Comparison of ENCODE assay signal across 28 cellular contexts in genomic region chr7:82078807-82079206, GRCh38.
"Had no signal": no experiment of that assay in that cellular context is flagged by ENCODE, and none has a peak within 500 bp of the region (broad histone marks: within the 10 kb centered on the region; RNA-seq: fewer than 3 reads in every experiment).

No MANE protein-coding gene starts in this region.

- H2AFZ ChIP-seq: PC-9 had no signal

- H3K9me3 ChIP-seq: ascending aorta, body of pancreas had no signal

- H3K27ac ChIP-seq: ascending aorta, body of pancreas, coronary artery, PC-9 had no signal

- DNase-seq: activated B cell treated with CpG ODN at 0.5 μM for 24 hours; activated CD4-positive, alpha-beta T cell treated with anti-CD3 and anti-CD28 coated beads for 1 hour; activated CD4-positive, alpha-beta T cell treated with anti-CD3 and anti-CD28 coated beads, Interleukin-2, amount 10 ng/mL, durations not matched to agents 24 days and 14 days; activated CD4-positive, alpha-beta T cell treated with anti-CD3 and anti-CD28 coated beads, Interleukin-2, amount 50 U/mL, for 48 hours; activated CD8-positive, alpha-beta memory T cell treated with anti-CD3 and anti-CD28 coated beads for 24 hours; activated effector memory CD4-positive, alpha-beta T cell treated with anti-CD3 and anti-CD28 coated beads, Interleukin-2, amount 50 U/mL, for 16 hours; activated naive CD4-positive, alpha-beta T cell treated with Interleukin-2 at 50 U/mL for 16 hours; activated naive CD8-positive, alpha-beta T cell treated with anti-CD3 and anti-CD28 coated beads, Interleukin-2, amount 50 U/mL, for 24 hours; activated T-cell treated with anti-CD3 and anti-CD28 coated beads, Interleukin-2, amount 50 U/mL, for 4 hours; amniotic stem cell; body of pancreas; central memory CD4-positive, alpha-beta T cell; Kasumi-1; NCI-H1105 treated with DMSO at 0.1 percent for 48 hours; NCI-H1436 treated with DMSO at 0.1 percent for 48 hours; NCI-H187; NCI-H2081; NCI-H446; NCI-H524 treated with DMSO at 0.1 percent for 48 hours; NCI-H82; PC-9; SIG-M5; T-helper 17 cell; T-helper 9 cell had no signal

- FAIRE-seq: bronchial epithelial cell had no signal

- H3K36me3 ChIP-seq: ascending aorta had no signal

- ATAC-seq: activated naive CD4-positive, alpha-beta T cell treated with anti-CD3 and anti-CD28 coated beads, Interleukin-2, amount 50 U/mL, for 72 hours; activated naive CD8-positive, alpha-beta T cell treated with anti-CD3 and anti-CD28 coated beads, Interleukin-2, amount 50 U/mL, for 24 hours; activated T-cell treated with anti-CD3 and anti-CD28 coated beads, Interleukin-2, amount 50 U/mL, for 4 hours; body of pancreas; T-helper 17 cell had no signal

- H3K4me3 ChIP-seq: ascending aorta, body of pancreas, coronary artery, PC-9 had no signal

- H3K4me2 ChIP-seq: PC-9 had no signal

- H3K27me3 ChIP-seq: ascending aorta, body of pancreas had no signal

- H3K4me1 ChIP-seq: ascending aorta, body of pancreas had no signal
